ENCODE assay signal across 1 cellular context in the genomic region with DNA sequence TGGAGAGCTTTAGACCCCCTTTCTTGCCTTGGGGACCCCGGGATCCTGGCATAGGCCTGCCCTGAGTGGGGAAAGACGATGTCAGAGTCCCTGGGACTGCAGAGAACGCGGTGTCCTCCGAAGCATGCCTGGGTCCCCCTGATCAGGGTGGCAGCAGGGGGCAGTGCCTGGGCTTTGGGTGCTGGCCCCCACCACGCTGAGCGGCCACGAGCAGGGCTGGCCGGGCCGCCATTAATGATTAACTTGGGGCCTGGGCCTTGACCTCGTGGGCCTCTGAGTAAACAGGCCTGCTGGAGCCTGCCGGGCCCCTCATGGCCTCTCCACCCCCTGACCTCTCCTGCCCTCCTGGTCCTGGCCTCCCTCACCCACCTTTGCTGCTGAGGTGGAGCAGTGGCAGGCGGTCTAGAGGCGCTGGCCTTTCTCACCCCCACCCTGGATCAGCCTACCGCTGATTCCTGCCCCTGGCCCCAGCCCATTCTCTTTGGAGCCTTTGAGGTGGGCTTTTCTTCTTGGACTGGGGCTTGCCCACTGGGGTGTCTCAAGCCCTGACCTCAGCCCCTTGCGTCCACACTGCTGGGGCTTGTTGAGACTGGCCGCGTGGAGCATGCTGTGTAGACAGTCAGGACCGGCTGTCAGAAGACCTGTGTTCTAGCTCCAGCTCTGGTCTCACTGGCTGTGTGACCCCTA.
TF ChIP-seq lines count a peak whose summit lies in the region.

No MANE protein-coding gene starts in this region.

TF ChIP-seq in HepG2, 621 proteins besides CTCF, POLR2A, EP300 and RAD21 (continued from another document and continues in another):
- TF ChIP-seq ZBTB46 (CRISPR knock-in tag; IDR thresholded peaks at IDR 0.05; ENCODE audit: borderline replicate concordance) (no peak; the same call in 1 of the 2 replicates), ZNF7 (CRISPR knock-in tag; IDR thresholded peaks at IDR 0.05) (peak; percentile 43; the same call in 1 of the 2 replicates), ZNF737 (CRISPR knock-in tag; IDR thresholded peaks at IDR 0.05; ENCODE audit: borderline replicate concordance) (no peak), FOXP1 (IDR thresholded peaks at IDR 0.05) (no peak), FOXP1 (CRISPR knock-in tag; IDR thresholded peaks at IDR 0.05) (peak; percentile 89), PHB2 (IDR thresholded peaks at IDR 0.05; ENCODE audit: partially characterized antibody) (no peak), TRAFD1 (CRISPR knock-in tag; IDR thresholded peaks at IDR 0.05; ENCODE audit: borderline replicate concordance) (0 out of 2 replicates have a peak, but pooled peaks have one; percentile 54), ZNF337 (CRISPR knock-in tag; IDR thresholded peaks at IDR 0.05; ENCODE audit: borderline replicate concordance, low read depth) (no peak), ZBTB20 (CRISPR knock-in tag; IDR thresholded peaks at IDR 0.05; ENCODE audit: borderline replicate concordance, low read depth) (peak; percentile 84; the same call in 1 of the 2 replicates), ZNF672 (CRISPR knock-in tag; IDR thresholded peaks at IDR 0.05) (no peak), GTF3A (CRISPR knock-in tag; conservative IDR thresholded peaks at IDR 0.05) (no peak), IKZF4 (CRISPR knock-in tag; IDR thresholded peaks at IDR 0.05; ENCODE audit: borderline replicate concordance, low read depth, not compliant biosample characterization) (no peak), MED1 (CRISPR knock-in tag; IDR thresholded peaks at IDR 0.05) (peak; percentile 99), NPAS2 (CRISPR knock-in tag; IDR thresholded peaks at IDR 0.05; ENCODE audit: borderline replicate concordance) (no peak), ZNF75D (CRISPR knock-in tag; IDR thresholded peaks at IDR 0.05; ENCODE audit: borderline replicate concordance) (no peak), MZF1 (CRISPR knock-in tag; IDR thresholded peaks at IDR 0.05; ENCODE audit: borderline replicate concordance) (no peak), KLF13 (CRISPR knock-in tag; IDR thresholded peaks at IDR 0.05) (no peak), ARNT (IDR thresholded peaks at IDR 0.05) (no peak), ZIK1 (CRISPR knock-in tag; IDR thresholded peaks at IDR 0.05; ENCODE audit: borderline replicate concordance, low read depth) (peak; percentile 80; the same call in 1 of the 2 replicates), ZSCAN21 (CRISPR knock-in tag; IDR thresholded peaks at IDR 0.05; ENCODE audit: borderline replicate concordance) (peak; percentile 94), ZNF232 (CRISPR knock-in tag; IDR thresholded peaks at IDR 0.05; ENCODE audit: borderline replicate concordance) (peak; percentile 65; the same call in 1 of the 2 replicates), ZC3H13 (CRISPR knock-in tag; IDR thresholded peaks at IDR 0.05) (peak; percentile 91; the same call in 1 of the 2 replicates), TBP (CRISPR knock-in tag; IDR thresholded peaks at IDR 0.05) (no peak), TIGD3 (CRISPR knock-in tag; IDR thresholded peaks at IDR 0.05; ENCODE audit: borderline replicate concordance) (no peak), PCBP1 (IDR thresholded peaks at IDR 0.05; ENCODE audit: borderline replicate concordance, low read depth, low read length) (peak; percentile 82; the same call in 1 of the 2 replicates), ZNF784 (CRISPR knock-in tag; IDR thresholded peaks at IDR 0.05; ENCODE audit: borderline replicate concordance) (peak; percentile 58), MTF2 (CRISPR knock-in tag; IDR thresholded peaks at IDR 0.05; ENCODE audit: borderline replicate concordance) (no peak), CC2D1A (CRISPR knock-in tag; IDR thresholded peaks at IDR 0.05) (no peak), NR2C2 (CRISPR knock-in tag; IDR thresholded peaks at IDR 0.05; ENCODE audit: borderline replicate concordance) (peak; percentile 95), JUNB (CRISPR knock-in tag; IDR thresholded peaks at IDR 0.05; ENCODE audit: borderline replicate concordance) (no peak; the same call in 1 of the 2 replicates), NFYC (CRISPR knock-in tag; IDR thresholded peaks at IDR 0.05) (no peak), FUBP1 (CRISPR knock-in tag; IDR thresholded peaks at IDR 0.05; ENCODE audit: borderline replicate concordance) (no peak), ARNTL (CRISPR knock-in tag; IDR thresholded peaks at IDR 0.05) (peak; percentile 97), HNRNPK (IDR thresholded peaks at IDR 0.05; ENCODE audit: low read depth, low read length, poor library complexity, severe bottlenecking) (no peak), ZNF10 (CRISPR knock-in tag; IDR thresholded peaks at IDR 0.05; ENCODE audit: borderline replicate concordance, low read depth) (no peak), ZNF614 (CRISPR knock-in tag; IDR thresholded peaks at IDR 0.05; ENCODE audit: borderline replicate concordance) (peak; percentile 90), ZNF746 (CRISPR knock-in tag; IDR thresholded peaks at IDR 0.05) (peak; percentile 99), ZSCAN12 (CRISPR knock-in tag; IDR thresholded peaks at IDR 0.05) (no peak), MIER3 (CRISPR knock-in tag; IDR thresholded peaks at IDR 0.05; ENCODE audit: borderline replicate concordance) (peak; percentile 96), LCORL (IDR thresholded peaks at IDR 0.05) (no peak), LCORL (CRISPR knock-in tag; IDR thresholded peaks at IDR 0.05) (peak; percentile 100), HMG20B (CRISPR knock-in tag; conservative IDR thresholded peaks at IDR 0.05) (peak; percentile 97), ZNF549 (CRISPR knock-in tag; IDR thresholded peaks at IDR 0.05) (no peak), ZNF691 (CRISPR knock-in tag; IDR thresholded peaks at IDR 0.05; ENCODE audit: borderline replicate concordance, low read depth) (0 out of 2 replicates have a peak, but pooled peaks have one; percentile 34), SOX13 (IDR thresholded peaks at IDR 0.05) (peak; percentile 50; the same call in 1 of the 2 replicates), SOX13 (CRISPR knock-in tag; conservative IDR thresholded peaks at IDR 0.05 in 1 of 2, IDR thresholded peaks at IDR 0.05 in 1 of 2) (peak in 1 of 2 experiments; percentile 91; a peak in 2 of 4 replicates), STAG1 (CRISPR knock-in tag; IDR thresholded peaks at IDR 0.05) (peak; percentile 63), KLF12 (CRISPR knock-in tag; IDR thresholded peaks at IDR 0.05; ENCODE audit: borderline replicate concordance) (no peak), ZC3H4 (CRISPR knock-in tag; IDR thresholded peaks at IDR 0.05; ENCODE audit: borderline replicate concordance) (no peak), MXI1 (IDR thresholded peaks at IDR 0.05; ENCODE audit: borderline replicate concordance, low read depth, low read length) (peak; percentile 83; the same call in 1 of the 3 replicates), ZNF12 (CRISPR knock-in tag; IDR thresholded peaks at IDR 0.05) (no peak)
- TF ChIP-seq, protein P1, sequence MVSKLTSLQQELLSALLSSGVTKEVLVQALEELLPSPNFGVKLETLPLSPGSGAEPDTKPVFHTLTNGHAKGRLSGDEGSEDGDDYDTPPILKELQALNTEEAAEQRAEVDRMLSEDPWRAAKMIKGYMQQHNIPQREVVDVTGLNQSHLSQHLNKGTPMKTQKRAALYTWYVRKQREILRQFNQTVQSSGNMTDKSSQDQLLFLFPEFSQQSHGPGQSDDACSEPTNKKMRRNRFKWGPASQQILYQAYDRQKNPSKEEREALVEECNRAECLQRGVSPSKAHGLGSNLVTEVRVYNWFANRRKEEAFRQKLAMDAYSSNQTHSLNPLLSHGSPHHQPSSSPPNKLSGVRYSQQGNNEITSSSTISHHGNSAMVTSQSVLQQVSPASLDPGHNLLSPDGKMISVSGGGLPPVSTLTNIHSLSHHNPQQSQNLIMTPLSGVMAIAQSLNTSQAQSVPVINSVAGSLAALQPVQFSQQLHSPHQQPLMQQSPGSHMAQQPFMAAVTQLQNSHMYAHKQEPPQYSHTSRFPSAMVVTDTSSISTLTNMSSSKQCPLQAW (CRISPR knock-in tag; IDR thresholded peaks at IDR 0.05), result peak; percentile 100
- TF ChIP-seq, protein P2, sequence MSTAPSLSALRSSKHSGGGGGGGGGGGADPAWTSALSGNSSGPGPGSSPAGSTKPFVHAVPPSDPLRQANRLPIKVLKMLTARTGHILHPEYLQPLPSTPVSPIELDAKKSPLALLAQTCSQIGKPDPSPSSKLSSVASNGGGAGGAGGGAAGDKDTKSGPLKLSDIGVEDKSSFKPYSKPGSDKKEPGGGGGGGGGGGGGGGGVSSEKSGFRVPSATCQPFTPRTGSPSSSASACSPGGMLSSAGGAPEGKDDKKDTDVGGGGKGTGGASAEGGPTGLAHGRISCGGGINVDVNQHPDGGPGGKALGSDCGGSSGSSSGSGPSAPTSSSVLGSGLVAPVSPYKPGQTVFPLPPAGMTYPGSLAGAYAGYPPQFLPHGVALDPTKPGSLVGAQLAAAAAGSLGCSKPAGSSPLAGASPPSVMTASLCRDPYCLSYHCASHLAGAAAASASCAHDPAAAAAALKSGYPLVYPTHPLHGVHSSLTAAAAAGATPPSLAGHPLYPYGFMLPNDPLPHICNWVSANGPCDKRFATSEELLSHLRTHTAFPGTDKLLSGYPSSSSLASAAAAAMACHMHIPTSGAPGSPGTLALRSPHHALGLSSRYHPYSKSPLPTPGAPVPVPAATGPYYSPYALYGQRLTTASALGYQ (CRISPR knock-in tag; IDR thresholded peaks at IDR 0.05), result peak; percentile 98
- TF ChIP-seq, protein P3, sequence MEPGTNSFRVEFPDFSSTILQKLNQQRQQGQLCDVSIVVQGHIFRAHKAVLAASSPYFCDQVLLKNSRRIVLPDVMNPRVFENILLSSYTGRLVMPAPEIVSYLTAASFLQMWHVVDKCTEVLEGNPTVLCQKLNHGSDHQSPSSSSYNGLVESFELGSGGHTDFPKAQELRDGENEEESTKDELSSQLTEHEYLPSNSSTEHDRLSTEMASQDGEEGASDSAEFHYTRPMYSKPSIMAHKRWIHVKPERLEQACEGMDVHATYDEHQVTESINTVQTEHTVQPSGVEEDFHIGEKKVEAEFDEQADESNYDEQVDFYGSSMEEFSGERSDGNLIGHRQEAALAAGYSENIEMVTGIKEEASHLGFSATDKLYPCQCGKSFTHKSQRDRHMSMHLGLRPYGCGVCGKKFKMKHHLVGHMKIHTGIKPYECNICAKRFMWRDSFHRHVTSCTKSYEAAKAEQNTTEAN (CRISPR knock-in tag; conservative IDR thresholded peaks at IDR 0.05), result peak; percentile 86
- TF ChIP-seq, protein P4, sequence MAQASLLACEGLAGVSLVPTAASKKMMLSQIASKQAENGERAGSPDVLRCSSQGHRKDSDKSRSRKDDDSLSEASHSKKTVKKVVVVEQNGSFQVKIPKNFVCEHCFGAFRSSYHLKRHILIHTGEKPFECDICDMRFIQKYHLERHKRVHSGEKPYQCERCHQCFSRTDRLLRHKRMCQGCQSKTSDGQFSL (CRISPR knock-in tag; IDR thresholded peaks at IDR 0.05), result peak; percentile 92
